8 cellular contexts compared by ENCODE assay signal in the genomic region with DNA sequence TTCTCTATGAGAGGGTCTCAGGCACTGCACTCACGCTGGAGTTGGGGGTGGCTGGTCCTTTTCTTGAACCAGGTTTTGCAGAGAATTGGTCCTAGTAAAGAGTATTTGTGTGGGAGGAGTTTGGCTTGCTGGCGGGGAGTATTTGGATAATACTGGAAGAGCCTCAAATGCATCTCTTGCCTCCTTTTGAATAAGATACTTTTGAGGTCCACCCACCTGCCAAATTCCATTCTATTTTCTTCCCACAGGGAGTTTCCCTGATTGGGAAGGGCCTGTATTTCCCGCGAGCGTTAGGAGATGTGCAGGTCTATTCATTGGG. TPM values are rescaled to one million over a fixed set of nuclear protein-coding genes. Genes with fewer than 3 reads are reported as not detected.
DNase-seq lines count a peak whose midpoint lies in the region; ATAC-seq, FAIRE-seq and TF ChIP-seq lines count a peak whose summit lies in the region.

No MANE protein-coding gene starts in this region.

- H3K36me3 Mint-ChIP-seq in osteocyte (ENCODE audit: unreplicated experiment) = no peaks in the 10 kb centered on the region

- CTCF ChIA-PET in PC-9 (lab: Charles Lee) = interaction anchor here (0.7 kb wide), 2 partner anchors 175 to 255 kb away, joined by 3 to 4 read pairs; partner anchors contain the start of gene PXYLP1
- CTCF ChIA-PET in endothelial cell of umbilical vein (lab: Charles Lee) = interaction anchor here (1.4 to 3.3 kb wide), 3 partner anchors 21 to 74 kb away, joined by 3 to 20 read pairs (median 4); no protein-coding TSS in a partner anchor

- dilution Hi-C loops in endothelial cell of umbilical vein (cut with MboI; ENCODE audit: extremely low pct_ligation_motif_present, low sequenced_read_pairs) = no loop called here

- H4K20me1 ChIP-seq in PC-9 (ENCODE audit: insufficient read depth) = 0 out of 2 replicates have a peak, but pooled peaks cover 3% of the 10 kb centered on the region
- H4K20me1 ChIP-seq in endothelial cell of umbilical vein (replicated peaks; ENCODE audit: control insufficient read depth, extremely low read depth, insufficient read depth, low read length) = peaks cover 3% of the 10 kb centered on the region

- H2AFZ ChIP-seq in PC-9 (peak overlapping the region; percentile 83), endothelial cell of umbilical vein (ENCODE audit: low read depth, low read length) (peak overlapping the region; percentile 44)

- H3K4me3 Mint-ChIP-seq in osteocyte (ENCODE audit: unreplicated experiment) = peak overlapping the region; percentile 80

- H3K4me1 ChIP-seq in ES-I3 (ENCODE audit: insufficient read depth, low read length) (peaks cover 12% of the 10 kb centered on the region), PC-9 (replicated peaks; ENCODE audit: insufficient read depth) (peaks cover 59% of the 10 kb centered on the region), endothelial cell of umbilical vein (ENCODE audit: control insufficient read depth, extremely low read depth, insufficient read depth, low read length) (peaks cover 51% of the 10 kb centered on the region)

- H3K9me3 ChIP-seq in ES-I3 (ENCODE audit: control insufficient read depth, insufficient read depth, low read length) (no peaks in the 10 kb centered on the region), PC-9 (ENCODE audit: insufficient read depth, low read depth) (no peaks in the 10 kb centered on the region), endothelial cell of umbilical vein (replicated peaks; ENCODE audit: control insufficient read depth, insufficient read depth, low read length) (no peaks in the 10 kb centered on the region)

- no peaks in the 10 kb centered on the region for H3K36me3 ChIP-seq in ES-I3 (ENCODE audit: insufficient read depth, low read length)
- no peaks in the 10 kb centered on the region for H3K36me3 ChIP-seq in PC-9 (ENCODE audit: low read depth)
- H3K36me3 ChIP-seq in endothelial cell of umbilical vein (ENCODE audit: control insufficient read depth in 2 of 2, extremely low read depth in 1 of 2, insufficient read depth in 2 of 2, low read length in 2 of 2) = no peaks in the 10 kb centered on the region

- H3F3A ChIP-seq in PC-9 (ENCODE audit: insufficient read depth, low read depth) = peaks cover 44% of the 10 kb centered on the region

- H3K79me2 ChIP-seq in PC-9 (ENCODE audit: low read depth) = peaks cover 36% of the 10 kb centered on the region
- H3K79me2 ChIP-seq in endothelial cell of umbilical vein (ENCODE audit: control insufficient read depth, insufficient read depth, low read length) = peaks cover 44% of the 10 kb centered on the region

- DNase-seq in PC-9 (peak in 1 of 2 experiments; percentile 70), endothelial cell of umbilical vein (ENCODE audit: low read depth, low spot score) (no peak), osteocyte (ENCODE audit: extremely low spot score, unreplicated experiment) (no peak), T1000 (lab: John Stamatoyannopoulos, UW) (no peak), GM03348 (ENCODE audit: low spot score) (no peak), HuH-7 (ENCODE audit: low spot score) (no peak)

- H3K27me3 ChIP-seq in PC-9 (ENCODE audit: insufficient read depth, low read depth) = no peaks in the 10 kb centered on the region
- H3K27me3 ChIP-seq in endothelial cell of umbilical vein (ENCODE audit: control insufficient read depth in 2 of 2, insufficient read depth in 2 of 2, low read length in 2 of 2) = no peaks in the 10 kb centered on the region

- H3K27ac ChIP-seq in PC-9 (peak overlapping the region; percentile 90), endothelial cell of umbilical vein (ENCODE audit: insufficient read depth, low read depth, low read length) (peak overlapping the region; percentile 82)

- no peak for TF ChIP-seq CTCF in PC-9 (conservative IDR thresholded peaks at IDR 0.05)
- no peak for TF ChIP-seq CTCF in endothelial cell of umbilical vein (IDR thresholded peaks at IDR 0.05; ENCODE audit: extremely low read depth in 1 of 2, insufficient read depth in 1 of 2, low read depth in 1 of 2, low read length in 2 of 2)
- no peak for TF ChIP-seq CTCF in osteocyte (IDR thresholded peaks at IDR 0.05)

- H3K4me2 ChIP-seq in PC-9 = peak overlapping the region; percentile 88
- H3K4me2 ChIP-seq in endothelial cell of umbilical vein (ENCODE audit: insufficient read depth, low read length) = peak overlapping the region; percentile 82

- no peak for FAIRE-seq in endothelial cell of umbilical vein (lab: Jason Lieb, UNC)

- no peak for ATAC-seq in HG02623 (IDR thresholded peaks at IDR 0.05; ENCODE audit: unreplicated experiment)

- no peaks in the 10 kb centered on the region for H3K27me3 Mint-ChIP-seq in osteocyte (ENCODE audit: unreplicated experiment)

- H3K9ac ChIP-seq in ES-I3 (ENCODE audit: low read depth, low read length) (peak overlapping the region; percentile 66; the same call in 1 of the 2 replicates), endothelial cell of umbilical vein (replicated peaks; ENCODE audit: extremely low read depth, insufficient read depth, low read length) (peak overlapping the region; percentile 77)

- peak overlapping the region; percentile 64; the same call in 1 of the 2 replicates for H3K4me3 ChIP-seq in PC-9
- peak overlapping the region; percentile 38 to 98 (median 64) for H3K4me3 ChIP-seq in endothelial cell of umbilical vein (replicated peaks in 1 of 3; ENCODE audit: insufficient read depth in 1 of 3, low read depth in 1 of 3, low read length in 3 of 3)

- intact Hi-C loops in PC-9 (cut with micrococcal nuclease; ENCODE audit: unreplicated experiment) (loop anchor here (2.0 to 10.0 kb wide), 2 partner anchors 26 to 388 kb away; partner anchors contain the start of gene ATP1B3), endothelial cell of umbilical vein (cut with micrococcal nuclease) (loop anchor here (2.0 kb wide), 2 partner anchors 70 to 76 kb away; no protein-coding TSS in a partner anchor)

- BruUV-seq in PC-9 (replicated peaks; lab: Mats Ljungman, UMichigan) (TSS peak; percentile 74), endothelial cell of umbilical vein (replicated peaks; lab: Mats Ljungman, UMichigan) (TSS peak; percentile 10)

- no peaks in the 10 kb centered on the region for H3K9me2 ChIP-seq in PC-9 (ENCODE audit: insufficient read depth)

- no peaks in the 10 kb centered on the region for H3K9me1 ChIP-seq in endothelial cell of umbilical vein (replicated peaks; ENCODE audit: control insufficient read depth, extremely low read depth, insufficient read depth, low read length)

- POLR2A ChIA-PET in PC-9 (lab: Charles Lee; ENCODE audit: unreplicated experiment) = interaction anchor here (0.6 to 0.7 kb wide), 2 partner anchors 312 to 355 kb away, joined by 4 to 5 read pairs; no protein-coding TSS in a partner anchor
- POLR2A ChIA-PET in endothelial cell of umbilical vein (lab: Charles Lee) = interaction anchor here (1.1 to 1.3 kb wide), 3 partner anchors 8 to 119 kb away, joined by 3 to 4 read pairs (median 3); no protein-coding TSS in a partner anchor

- H3K4me1 Mint-ChIP-seq in osteocyte (ENCODE audit: unreplicated experiment) = peaks cover 24% of the 10 kb centered on the region

- no peak for TF ChIP-seq POLR2A in endothelial cell of umbilical vein (IDR thresholded peaks at IDR 0.05; ENCODE audit: low read depth, low read length)

- H3K9me3 Mint-ChIP-seq in osteocyte (ENCODE audit: unreplicated experiment) = no peaks in the 10 kb centered on the region

- H3K27ac Mint-ChIP-seq in osteocyte (ENCODE audit: unreplicated experiment) = peak overlapping the region; percentile 69

TF ChIP-seq in endothelial cell of umbilical vein, 7 proteins besides CTCF, POLR2A, EP300 and RAD21:
- TF ChIP-seq GATA2 (IDR thresholded peaks at IDR 0.05; ENCODE audit: insufficient read depth, insufficient read length, low read depth, low read length) (no peak), JUN (IDR thresholded peaks at IDR 0.05; ENCODE audit: borderline replicate concordance, insufficient read depth, insufficient read length, low read depth) (no peak), MAX (IDR thresholded peaks at IDR 0.05; ENCODE audit: insufficient read depth, insufficient read length) (no peak), FOS (IDR thresholded peaks at IDR 0.05; ENCODE audit: borderline replicate concordance, insufficient read depth, low read length) (no peak), POLR2AphosphoS5 (IDR thresholded peaks at IDR 0.05; ENCODE audit: insufficient read depth, low read depth, low read length) (peak; percentile 5)

RNA-seq across cellular contexts. Expression of gene RASA2, which starts 0.5 kb away (rescaled TPM):
- 17.1 and 18.4 TPM in 2 replicates for total RNA-seq in PC-9 (2021)
- total RNA-seq in endothelial cell of umbilical vein = 14.2 and 20.2 TPM in 2 replicates
- polyA plus RNA-seq in endothelial cell of umbilical vein = 3.0 and 3.1 TPM in 2 replicates
- polyA plus RNA-seq in endothelial cell of umbilical vein (2011; cell fraction: cytosol; rRNA removed) = 2.8 and 3.5 TPM in 2 replicates
- polyA plus RNA-seq in endothelial cell of umbilical vein (2011; cell fraction: nucleus; rRNA removed) = 23.1 and 33.2 TPM in 2 replicates
- 6.6 and 8.6 TPM in 2 replicates for polyA plus RNA-seq in endothelial cell of umbilical vein (2012)
- 13.6 and 14.0 TPM in 2 replicates for polyA minus RNA-seq in endothelial cell of umbilical vein
- polyA minus RNA-seq in endothelial cell of umbilical vein (2011; cell fraction: cytosol; rRNA and poly(A)+ RNA removed) = 4.9 TPM
- polyA minus RNA-seq in endothelial cell of umbilical vein (2011; cell fraction: nucleus; rRNA and poly(A)+ RNA removed) = 21.7 and 35.2 TPM in 2 replicates
- total RNA-seq in osteocyte = 8.4 and 9.9 TPM in 2 replicates
